1 cellular context compared by ENCODE assay signal in the genomic region with DNA sequence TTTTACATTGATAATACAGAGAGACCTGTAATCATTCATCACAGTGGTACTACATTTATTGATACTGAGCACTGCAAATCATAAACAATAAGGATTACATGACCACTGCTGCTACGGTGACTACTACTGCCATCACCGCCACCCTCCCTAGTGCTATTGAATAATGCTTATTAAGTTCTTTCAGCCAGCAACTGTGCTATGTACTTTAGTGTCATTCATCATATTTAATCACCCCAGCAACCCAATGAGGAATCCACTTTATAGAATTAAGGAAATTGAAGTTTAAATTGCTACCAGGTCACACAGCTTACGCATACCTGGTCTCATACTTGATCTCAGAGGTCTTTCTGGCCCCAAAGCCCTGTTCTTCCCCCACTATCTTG.
TF ChIP-seq lines count a peak whose summit lies in the region.

No MANE protein-coding gene starts in this region.

TF ChIP-seq in SK-N-SH, 30 proteins besides CTCF, POLR2A, EP300 and RAD21:
- TF ChIP-seq TCF12 (IDR thresholded peaks at IDR 0.05) (no peak), USF2 (IDR thresholded peaks at IDR 0.05; ENCODE audit: borderline replicate concordance, low read depth, low read length) (no peak), USF1 (IDR thresholded peaks at IDR 0.05; ENCODE audit: borderline replicate concordance, low read depth) (no peak), NRF1 (IDR thresholded peaks at IDR 0.05; ENCODE audit: low read depth, low read length) (no peak), YY1 (IDR thresholded peaks at IDR 0.05; ENCODE audit: low read depth) (no peak), TAF1 (IDR thresholded peaks at IDR 0.05; ENCODE audit: borderline replicate concordance, low read depth, low read length) (no peak), POLR2AphosphoS5 (IDR thresholded peaks at IDR 0.05; ENCODE audit: low read depth, low read length) (no peak), GABPA (IDR thresholded peaks at IDR 0.05; ENCODE audit: low read depth) (no peak), IRF3 (IDR thresholded peaks at IDR 0.05; ENCODE audit: low read depth, low read length) (no peak)
- TF ChIP-seq, protein P1, sequence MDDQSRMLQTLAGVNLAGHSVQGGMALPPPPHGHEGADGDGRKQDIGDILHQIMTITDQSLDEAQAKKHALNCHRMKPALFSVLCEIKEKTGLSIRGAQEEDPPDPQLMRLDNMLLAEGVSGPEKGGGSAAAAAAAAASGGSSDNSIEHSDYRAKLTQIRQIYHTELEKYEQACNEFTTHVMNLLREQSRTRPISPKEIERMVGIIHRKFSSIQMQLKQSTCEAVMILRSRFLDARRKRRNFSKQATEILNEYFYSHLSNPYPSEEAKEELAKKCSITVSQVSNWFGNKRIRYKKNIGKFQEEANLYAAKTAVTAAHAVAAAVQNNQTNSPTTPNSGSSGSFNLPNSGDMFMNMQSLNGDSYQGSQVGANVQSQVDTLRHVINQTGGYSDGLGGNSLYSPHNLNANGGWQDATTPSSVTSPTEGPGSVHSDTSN (IDR thresholded peaks at IDR 0.05) = no peak
TF ChIP-seq in SK-N-SH: peak in this region for 0.
